In genomic region chr6:7136859-7137334, GRCh38 we compare ENCODE assay signal across 1 cellular context.
TF ChIP-seq lines count a peak whose summit lies in the region.

No MANE protein-coding gene starts in this region.

TF ChIP-seq in SK-N-SH treated with all-trans-retinoic acid at 6 μM for 48 hours, 23 proteins besides CTCF, POLR2A, EP300 and RAD21 (continued from another document):
- TF ChIP-seq, protein P1, sequence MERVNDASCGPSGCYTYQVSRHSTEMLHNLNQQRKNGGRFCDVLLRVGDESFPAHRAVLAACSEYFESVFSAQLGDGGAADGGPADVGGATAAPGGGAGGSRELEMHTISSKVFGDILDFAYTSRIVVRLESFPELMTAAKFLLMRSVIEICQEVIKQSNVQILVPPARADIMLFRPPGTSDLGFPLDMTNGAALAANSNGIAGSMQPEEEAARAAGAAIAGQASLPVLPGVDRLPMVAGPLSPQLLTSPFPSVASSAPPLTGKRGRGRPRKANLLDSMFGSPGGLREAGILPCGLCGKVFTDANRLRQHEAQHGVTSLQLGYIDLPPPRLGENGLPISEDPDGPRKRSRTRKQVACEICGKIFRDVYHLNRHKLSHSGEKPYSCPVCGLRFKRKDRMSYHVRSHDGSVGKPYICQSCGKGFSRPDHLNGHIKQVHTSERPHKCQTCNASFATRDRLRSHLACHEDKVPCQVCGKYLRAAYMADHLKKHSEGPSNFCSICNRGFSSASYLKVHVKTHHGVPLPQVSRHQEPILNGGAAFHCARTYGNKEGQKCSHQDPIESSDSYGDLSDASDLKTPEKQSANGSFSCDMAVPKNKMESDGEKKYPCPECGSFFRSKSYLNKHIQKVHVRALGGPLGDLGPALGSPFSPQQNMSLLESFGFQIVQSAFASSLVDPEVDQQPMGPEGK (CRISPR knock-in tag; IDR thresholded peaks at IDR 0.05; ENCODE audit: borderline replicate concordance): no peak
- TF ChIP-seq TOX (CRISPR knock-in tag; IDR thresholded peaks at IDR 0.05; ENCODE audit: borderline replicate concordance) (no peak), PPARA (CRISPR knock-in tag; IDR thresholded peaks at IDR 0.05; ENCODE audit: borderline replicate concordance) (no peak), BACH2 (CRISPR knock-in tag; IDR thresholded peaks at IDR 0.05; ENCODE audit: borderline replicate concordance) (no peak), ZFP30 (CRISPR knock-in tag; IDR thresholded peaks at IDR 0.05) (no peak), ZNF70 (CRISPR knock-in tag; IDR thresholded peaks at IDR 0.05) (no peak), RARB (CRISPR knock-in tag; IDR thresholded peaks at IDR 0.05) (no peak)
